Comparison of ENCODE assay signal across 1 cellular context in genomic region chr22:27804683-27805297, GRCh38.
A peak's percentile ranks its signal among the peaks of the same experiment; 100 is the strongest.
TF ChIP-seq lines count a peak whose summit lies in the region.

No MANE protein-coding gene starts in this region.

TF ChIP-seq in HEK293, 187 proteins besides CTCF, POLR2A, EP300 and RAD21 (continued from another document and continues in another):
- TF ChIP-seq ZSCAN18 (tag by site-specific recombination; IDR thresholded peaks at IDR 0.05) (no peak), GLIS1 (tag by site-specific recombination; IDR thresholded peaks at IDR 0.05) (peak; percentile 36; the same call in 1 of the 2 replicates), ZNF792 (tag by site-specific recombination; IDR thresholded peaks at IDR 0.05) (no peak), ZNF580 (tag by site-specific recombination; IDR thresholded peaks at IDR 0.05) (no peak), AEBP2 (tag by site-specific recombination; IDR thresholded peaks at IDR 0.05; ENCODE audit: borderline replicate concordance) (no peak), ZNF558 (tag by site-specific recombination; IDR thresholded peaks at IDR 0.05) (no peak), ZFP41 (tag by site-specific recombination; IDR thresholded peaks at IDR 0.05; ENCODE audit: borderline replicate concordance) (no peak), GLIS2 (tag by site-specific recombination; IDR thresholded peaks at IDR 0.05) (peak; percentile 72; the same call in 1 of the 2 replicates), ZNF670 (tag by site-specific recombination; IDR thresholded peaks at IDR 0.05; ENCODE audit: low read depth) (no peak), GLI4 (tag by site-specific recombination; IDR thresholded peaks at IDR 0.05) (no peak), KLF8 (tag by site-specific recombination; IDR thresholded peaks at IDR 0.05) (no peak), SETDB1 (IDR thresholded peaks at IDR 0.05; ENCODE audit: insufficient read length, low read length) (no peak), ZBTB26 (tag by site-specific recombination; optimal IDR thresholded peaks at IDR 0.05) (peak; percentile 80), ZNF174 (tag by site-specific recombination; IDR thresholded peaks at IDR 0.05) (no peak), ZNF175 (tag by site-specific recombination; IDR thresholded peaks at IDR 0.05) (no peak), ZNF2 (tag by site-specific recombination; IDR thresholded peaks at IDR 0.05) (0 out of 2 replicates have a peak, but pooled peaks have one; percentile 19), GLI2 (tag by site-specific recombination; IDR thresholded peaks at IDR 0.05; ENCODE audit: borderline replicate concordance, low read depth) (no peak), ZNF621 (tag by site-specific recombination; IDR thresholded peaks at IDR 0.05) (no peak), ZNF280C (tag by site-specific recombination; IDR thresholded peaks at IDR 0.05) (no peak), ZNF10 (tag by site-specific recombination; IDR thresholded peaks at IDR 0.05) (no peak), ZNF518A (tag by site-specific recombination; conservative IDR thresholded peaks at IDR 0.05; ENCODE audit: low read depth) (no peak), ZFHX2 (tag by site-specific recombination; conservative IDR thresholded peaks at IDR 0.05) (peak; percentile 89), ZNF24 (tag by site-specific recombination; IDR thresholded peaks at IDR 0.05) (no peak), ZNF549 (tag by site-specific recombination; IDR thresholded peaks at IDR 0.05) (no peak), ZNF335 (tag by site-specific recombination; conservative IDR thresholded peaks at IDR 0.05) (peak; percentile 91), ZNF146 (tag by site-specific recombination; IDR thresholded peaks at IDR 0.05) (no peak), ZNF398 (tag by site-specific recombination; IDR thresholded peaks at IDR 0.05) (peak; percentile 92), ZNF274 (IDR thresholded peaks at IDR 0.05; ENCODE audit: low read length) (no peak), ZNF274 (tag by site-specific recombination; IDR thresholded peaks at IDR 0.05; ENCODE audit: borderline replicate concordance) (no peak), KLF7 (tag by site-specific recombination; IDR thresholded peaks at IDR 0.05; ENCODE audit: borderline replicate concordance) (no peak), ZNF133 (tag by site-specific recombination; IDR thresholded peaks at IDR 0.05) (no peak), ZNF426 (tag by site-specific recombination; IDR thresholded peaks at IDR 0.05) (no peak), ZNF785 (tag by site-specific recombination; IDR thresholded peaks at IDR 0.05) (no peak), BCL11A (tag by site-specific recombination; IDR thresholded peaks at IDR 0.05; ENCODE audit: low read depth) (no peak), ZNF140 (tag by site-specific recombination; IDR thresholded peaks at IDR 0.05) (no peak), ZFP69B (tag by site-specific recombination; IDR thresholded peaks at IDR 0.05) (no peak), ZBTB8A (tag by site-specific recombination; IDR thresholded peaks at IDR 0.05) (peak; percentile 96), ZBTB49 (tag by site-specific recombination; IDR thresholded peaks at IDR 0.05; ENCODE audit: low read depth) (no peak), RBAK (tag by site-specific recombination; IDR thresholded peaks at IDR 0.05) (no peak), ZNF791 (tag by site-specific recombination; IDR thresholded peaks at IDR 0.05) (no peak), ZNF629 (tag by site-specific recombination; IDR thresholded peaks at IDR 0.05) (no peak), ZNF239 (tag by site-specific recombination; IDR thresholded peaks at IDR 0.05) (no peak), ZNF645 (tag by site-specific recombination; IDR thresholded peaks at IDR 0.05) (no peak), ZNF18 (tag by site-specific recombination; IDR thresholded peaks at IDR 0.05) (no peak), ZNF560 (tag by site-specific recombination; IDR thresholded peaks at IDR 0.05; ENCODE audit: borderline replicate concordance) (no peak), ZNF747 (tag by site-specific recombination; IDR thresholded peaks at IDR 0.05) (no peak)
